24 cellular contexts compared by ENCODE assay signal in the genomic region with DNA sequence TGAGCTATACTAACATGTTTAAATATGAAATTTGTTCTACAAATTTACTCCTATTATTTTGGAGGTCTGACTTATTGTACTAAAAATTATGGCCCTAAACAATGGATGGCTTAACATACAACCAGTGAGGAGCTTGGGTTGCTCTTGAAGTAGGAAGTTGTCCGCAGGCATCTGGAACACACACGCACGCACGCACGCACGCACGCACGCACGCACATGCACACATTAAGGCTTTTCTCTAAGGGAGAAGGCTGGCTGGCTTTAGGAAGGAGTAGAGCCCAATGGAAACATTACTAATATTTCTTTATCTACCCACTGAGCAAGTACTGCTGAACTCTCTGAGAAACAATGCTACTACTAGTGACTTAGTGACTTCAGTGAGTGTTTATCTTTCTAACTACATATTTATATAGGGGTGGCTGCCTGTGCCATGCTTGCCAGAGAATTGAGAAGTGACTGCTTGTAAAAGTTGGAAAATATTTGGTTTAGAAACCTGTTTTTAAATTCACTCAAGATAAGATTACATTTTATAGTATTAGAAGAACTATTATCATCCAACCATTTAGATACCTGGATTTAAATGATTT. TPM values are rescaled to one million over a fixed set of nuclear protein-coding genes. Genes with fewer than 3 reads are reported as not detected.
DNase-seq lines count a peak whose midpoint lies in the region; ATAC-seq and TF ChIP-seq lines count a peak whose summit lies in the region.
"Had no signal": no experiment of that assay in that cellular context is flagged by ENCODE, and none has a peak within 500 bp of the region (broad histone marks: within the 10 kb centered on the region; RNA-seq: fewer than 3 reads in every experiment).

No MANE protein-coding gene starts in this region.

- no peak for TF ChIP-seq RAD21 in HCT116 (IDR thresholded peaks at IDR 0.05; ENCODE audit: low read depth)

- CTCF ChIA-PET in HCT116 (lab: Charles Lee) = no interaction called here

- no peak overlapping the region for H3K4me3 Mint-ChIP-seq in activated T-helper 2 cell treated with anti-CD3 and anti-CD28 coated beads, Interferon-gamma antibody, Interleukin-2, Interleukin-4, amounts not matched to agents 10 μg/mL and 5 μg/mL and 100 μg/mL, durations not matched to agents 14 hours and 24 hours and 36 hours (ENCODE audit: low read depth)
- H3K4me3 Mint-ChIP-seq: CD8-positive, alpha-beta T cell had no signal

- H3K27me3 Mint-ChIP-seq in activated T-helper 2 cell treated with anti-CD3 and anti-CD28 coated beads, Interferon-gamma antibody, Interleukin-2, Interleukin-4, amounts not matched to agents 10 μg/mL and 5 μg/mL and 100 μg/mL, durations not matched to agents 14 hours and 24 hours and 36 hours (ENCODE audit: low read depth) = peaks cover 39% of the 10 kb centered on the region

- no peaks in the 10 kb centered on the region for H3K9me3 Mint-ChIP-seq in activated T-helper 2 cell treated with anti-CD3 and anti-CD28 coated beads, Interferon-gamma antibody, Interleukin-2, Interleukin-4, amounts not matched to agents 10 μg/mL and 5 μg/mL and 100 μg/mL, durations not matched to agents 14 hours and 24 hours and 36 hours
- H3K9me3 Mint-ChIP-seq: CD8-positive, alpha-beta T cell had no signal

- H3K4me3 ChIP-seq in HCT116 (replicated peaks in 1 of 2; ENCODE audit: low read depth in 1 of 2, low read length in 2 of 2) (no peak overlapping the region), RWPE2 (ENCODE audit: severe bottlenecking) (no peak overlapping the region), stomach (no peak overlapping the region)
- H3K4me3 ChIP-seq: A549, MG63, Peyer's patch had no signal

- H3K27ac Mint-ChIP-seq in activated T-helper 2 cell treated with anti-CD3 and anti-CD28 coated beads, Interferon-gamma antibody, Interleukin-2, Interleukin-4, amounts not matched to agents 10 μg/mL and 5 μg/mL and 100 μg/mL, durations not matched to agents 14 hours and 24 hours and 36 hours = no peak overlapping the region
- H3K27ac Mint-ChIP-seq: CD8-positive, alpha-beta T cell had no signal

- H3K36me3 Mint-ChIP-seq in activated T-helper 2 cell treated with anti-CD3 and anti-CD28 coated beads, Interferon-gamma antibody, Interleukin-2, Interleukin-4, amounts not matched to agents 10 μg/mL and 5 μg/mL and 100 μg/mL, durations not matched to agents 14 hours and 24 hours and 36 hours (ENCODE audit: low read depth) = no peaks in the 10 kb centered on the region
- H3K36me3 Mint-ChIP-seq: CD8-positive, alpha-beta T cell had no signal

- H3K79me2 ChIP-seq in HCT116 (ENCODE audit: insufficient read depth, low read length) = no peaks in the 10 kb centered on the region

- H3K36me3 ChIP-seq in HCT116 (ENCODE audit: control insufficient read depth in 1 of 2, insufficient read depth in 2 of 2, low read length in 2 of 2) (no peaks in the 10 kb centered on the region), RWPE2 (ENCODE audit: low read depth) (no peaks in the 10 kb centered on the region), stomach (no peaks in the 10 kb centered on the region)
- H3K36me3 ChIP-seq: MG63, Peyer's patch had no signal

- no peak overlapping the region for H3K9ac ChIP-seq in HCT116 (ENCODE audit: low read length)
- H3K9ac ChIP-seq: SK-N-SH had no signal

- H3K27ac ChIP-seq in HCT116 (ENCODE audit: low read depth, low read length) = no peak overlapping the region
- H3K27ac ChIP-seq in RWPE2 (ENCODE audit: poor library complexity, severe bottlenecking) = peak overlapping the region; percentile 27
- H3K27ac ChIP-seq in stomach = peak overlapping the region; percentile 72 to 83 (median 75)
- H3K27ac ChIP-seq: A549, Peyer's patch had no signal

- H4K20me1 ChIP-seq in HCT116 (ENCODE audit: insufficient read depth) = no peaks in the 10 kb centered on the region

- TF ChIP-seq EP300 in stomach (IDR thresholded peaks at IDR 0.05) = no peak

- TF ChIP-seq POLR2A in HCT116 (IDR thresholded peaks at IDR 0.05; ENCODE audit: borderline replicate concordance, extremely low read depth, insufficient read depth, insufficient read length) = no peak
- TF ChIP-seq POLR2A in stomach (IDR thresholded peaks at IDR 0.05) = no peak

- H3K9me3 ChIP-seq in HCT116 (ENCODE audit: control insufficient read depth in 1 of 2, insufficient read depth in 1 of 2, low read depth in 1 of 2, low read length in 2 of 2) = no peaks in the 10 kb centered on the region
- no peaks in the 10 kb centered on the region for H3K9me3 ChIP-seq in RWPE2 (ENCODE audit: severe bottlenecking)
- H3K9me3 ChIP-seq in stomach = no peaks in the 10 kb centered on the region
- H3K9me3 ChIP-seq: A549, Caco-2, MG63, Peyer's patch, SK-N-SH had no signal

- intact Hi-C loops in HCT116 (cut with micrococcal nuclease) (no loop called here), left colon (cut with DNase I, micrococcal nuclease) (no loop called here), stomach (cut with DNase I; ENCODE audit: low total_unique reads) (no loop called here), head of caudate nucleus (cut with DNase I) (no loop called here)
- intact Hi-C loops in activated T-helper 2 cell treated with anti-CD3 and anti-CD28 coated beads, Interferon-gamma antibody, Interleukin-2, Interleukin-4, amounts not matched to agents 10 μg/mL and 5 μg/mL and 100 μg/mL, durations not matched to agents 14 hours and 24 hours and 36 hours (cut with micrococcal nuclease) = no loop called here

- BruUV-seq in HCT116 (replicated peaks; lab: Mats Ljungman, UMichigan) = no TSS peak

- POLR2A ChIA-PET in HCT116 (lab: Charles Lee) = interaction anchor here (1.3 to 1.8 kb wide), 2 partner anchors 16 to 47 kb away, joined by 6 to 11 read pairs; a partner anchor contains a TSS

- H3K4me2 ChIP-seq in HCT116 (ENCODE audit: low read length) = no peak overlapping the region
- H3K4me2 ChIP-seq: A549, SK-N-SH had no signal

- DNase-seq in HCT116 (ENCODE audit: low read depth, low spot score) (no peak), RWPE2 (ENCODE audit: low spot score) (no peak), left colon (no peak), stomach (peak; percentile 62), head of caudate nucleus (no peak), Ammon's horn (ENCODE audit: low spot score) (no peak)
- no peak for DNase-seq in activated T-helper 2 cell treated with anti-CD3 and anti-CD28 coated beads, Interferon-gamma antibody, Interleukin-2, Interleukin-4, amounts not matched to agents 10 μg/mL and 5 μg/mL and 100 μg/mL, durations not matched to agents 14 hours and 24 hours and 36 hours (ENCODE audit: low spot score)
- DNase-seq: AML-193; C1 segment of cervical spinal cord; Caco-2; CD8-positive, alpha-beta T cell; HCEC 1CT; MG63; NCI-H1105 treated with DMSO at 0.1 percent for 48 hours; NCI-H146; NCI-H2029; NCI-H2227 treated with DMSO at 0.1 percent for 48 hours; NCI-H526 treated with DMSO at 0.1 percent for 48 hours; Peyer's patch; SK-N-SH; SW 1271 had no signal

- ATAC-seq in HCT116 = no peak
- ATAC-seq in RWPE2 (ENCODE audit: low read depth) = no peak
- ATAC-seq in left colon = peak; percentile 35
- ATAC-seq in HG03039 (IDR thresholded peaks at IDR 0.05; ENCODE audit: unreplicated experiment) = no peak
- ATAC-seq: A549; CD8-positive, alpha-beta T cell; HepG2 had no signal

- RAD21 ChIA-PET in HCT116 (lab: Charles Lee; ENCODE audit: low non-redundant PET in 1 of 2, low total read pairs in 2 of 2, uncharacterized antibody in 2 of 2, unreplicated experiment in 2 of 2) = no interaction called here

- 35 to 67% (median 51%) methylated on average over 9 of the region's 9 CpGs for WGBS in stomach, 5 donors

- H3K9me2 ChIP-seq in HCT116 (ENCODE audit: insufficient read depth) = no peaks in the 10 kb centered on the region; the same call in 1 of the 2 replicates
- H3K9me2 ChIP-seq: SK-N-SH had no signal

- TF ChIP-seq CTCF in HCT116 (IDR thresholded peaks at IDR 0.05 in 2 of 3, conservative IDR thresholded peaks at IDR 0.05 in 1 of 3; ENCODE audit: borderline replicate concordance in 1 of 3, insufficient read depth in 1 of 3, low read depth in 2 of 3, low read length in 2 of 3) (no peak), RWPE2 (IDR thresholded peaks at IDR 0.05; ENCODE audit: poor library complexity, severe bottlenecking) (no peak), stomach (IDR thresholded peaks at IDR 0.05) (no peak)

- H3K4me1 ChIP-seq in HCT116 (ENCODE audit: control insufficient read depth in 1 of 2, insufficient read depth in 2 of 2, low read length in 2 of 2) (peaks cover 30 to 73% of the 10 kb centered on the region in 2 experiments), RWPE2 (ENCODE audit: insufficient read depth, poor library complexity, severe bottlenecking) (peaks cover 47% of the 10 kb centered on the region), stomach (peaks cover 16 to 56% (median 21%) of the 10 kb centered on the region in 4 donors)
- H3K4me1 ChIP-seq: Peyer's patch had no signal

- H3K27me3 ChIP-seq in HCT116 (ENCODE audit: insufficient read depth, low read length) (no peaks in the 10 kb centered on the region), RWPE2 (ENCODE audit: insufficient read depth, poor library complexity, severe bottlenecking) (no peaks in the 10 kb centered on the region), stomach (no peaks in the 10 kb centered on the region)
- H3K27me3 ChIP-seq: MG63, Peyer's patch had no signal

- no peaks in the 10 kb centered on the region for H3K4me1 Mint-ChIP-seq in activated T-helper 2 cell treated with anti-CD3 and anti-CD28 coated beads, Interferon-gamma antibody, Interleukin-2, Interleukin-4, amounts not matched to agents 10 μg/mL and 5 μg/mL and 100 μg/mL, durations not matched to agents 14 hours and 24 hours and 36 hours (ENCODE audit: low read depth)

- H2AFZ ChIP-seq in HCT116 (ENCODE audit: low read depth, low read length, poor library complexity, severe bottlenecking) = peak overlapping the region; percentile 33

TF ChIP-seq in HCT116, 20 proteins besides CTCF, POLR2A, EP300 and RAD21:
- TF ChIP-seq FOSL1 (IDR thresholded peaks at IDR 0.05; ENCODE audit: low read depth) (no peak), ELF1 (IDR thresholded peaks at IDR 0.05; ENCODE audit: borderline replicate concordance, low read depth) (no peak), TCF7L2 (IDR thresholded peaks at IDR 0.05; ENCODE audit: borderline replicate concordance, extremely low read depth, insufficient read depth, insufficient read length) (no peak), ZNF274 (IDR thresholded peaks at IDR 0.05; ENCODE audit: low read depth, low read length) (no peak), SIN3A (IDR thresholded peaks at IDR 0.05; ENCODE audit: low read depth) (no peak)
- TF ChIP-seq, protein P1, sequence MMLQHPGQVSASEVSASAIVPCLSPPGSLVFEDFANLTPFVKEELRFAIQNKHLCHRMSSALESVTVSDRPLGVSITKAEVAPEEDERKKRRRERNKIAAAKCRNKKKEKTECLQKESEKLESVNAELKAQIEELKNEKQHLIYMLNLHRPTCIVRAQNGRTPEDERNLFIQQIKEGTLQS (IDR thresholded peaks at IDR 0.05) = no peak

RNA-seq across cellular contexts. Expression of a gene that starts 16.2 kb away (rescaled TPM):
- 128 TPM for total RNA-seq in HCT116 (2021; ENCODE audit: unreplicated experiment)
- polyA plus RNA-seq in HCT116 (2012) = 29.0 and 40.6 TPM in 2 replicates
- 1 to 10 TPM; 3.8 to 6.3 TPM for total RNA-seq in left colon
- 10 to 100 TPM in 4 of 5 donors, 1 to 10 TPM in 1; 8.1 to 90.9 (median 30.1) TPM for total RNA-seq in stomach
- polyA plus RNA-seq in stomach = 1 to 10 TPM; 4.4 to 8.9 (median 5.4) TPM
- 0.05 and 0.18 TPM in 2 replicates for total RNA-seq in activated T-helper 2 cell treated with anti-CD3 and anti-CD28 coated beads, Interferon-gamma antibody, Interleukin-2, Interleukin-4, amounts not matched to agents 10 μg/mL and 5 μg/mL and 100 μg/mL, durations not matched to agents 14 hours and 24 hours and 36 hours
- total RNA-seq: CD8-positive, alpha-beta T cell had no signal
